In genomic region chr1:99170516-99170915, GRCh38 we compare ENCODE assay signal across 13 cellular contexts.
A peak's percentile ranks its signal among the peaks of the same experiment; 100 is the strongest.
DNase-seq lines count a peak whose midpoint lies in the region; ATAC-seq and TF ChIP-seq lines count a peak whose summit lies in the region.
"Had no signal": no experiment of that assay in that cellular context is flagged by ENCODE, and none has a peak within 500 bp of the region (broad histone marks: within the 10 kb centered on the region; RNA-seq: fewer than 3 reads in every experiment).

No MANE protein-coding gene starts in this region.

- no peaks in the 10 kb centered on the region for H3K9me3 Mint-ChIP-seq in activated T-helper 2 cell treated with anti-CD3 and anti-CD28 coated beads, Interferon-gamma antibody, Interleukin-2, Interleukin-4, amounts not matched to agents 10 μg/mL and 5 μg/mL and 100 μg/mL, durations not matched to agents 14 hours and 24 hours and 36 hours

- peak; percentile 82 for ATAC-seq in GM18868 (IDR thresholded peaks at IDR 0.05; ENCODE audit: unreplicated experiment)
- ATAC-seq in foreskin keratinocyte: peak; percentile 98

- DNase-seq in AG08395 (ENCODE audit: low spot score) (peak; percentile 21), RWPE1 (ENCODE audit: low spot score) (peak; percentile 54), foreskin keratinocyte (peak; percentile 21 to 58), NCI-H2081 (lab: John Stamatoyannopoulos, UW) (no peak), NCI-H1417 (lab: John Stamatoyannopoulos, UW) (no peak)
- no peak for DNase-seq in activated T-helper 2 cell treated with anti-CD3 and anti-CD28 coated beads, Interferon-gamma antibody, Interleukin-2, Interleukin-4, amounts not matched to agents 10 μg/mL and 5 μg/mL and 100 μg/mL, durations not matched to agents 14 hours and 24 hours and 36 hours (ENCODE audit: low spot score)
- DNase-seq in activated naive CD4-positive, alpha-beta T cell treated with Interleukin-2 at 50 U/mL for 16 hours: no peak
- DNase-seq: activated CD4-positive, alpha-beta T cell treated with anti-CD3 and anti-CD28 coated beads for 1 hour; activated naive CD4-positive, alpha-beta T cell; NCI-H69 had no signal

- CTCF ChIA-PET in RWPE1 (lab: Yijun Ruan, JAX): interaction anchor here (0.8 kb wide), 2 partner anchors 26 to 1418 kb away, joined by 3 read pairs; no protein-coding TSS in a partner anchor

- H3K27ac ChIP-seq in RWPE1: no peak overlapping the region
- no peak overlapping the region for H3K27ac ChIP-seq in foreskin keratinocyte
- H3K27ac ChIP-seq: coronary artery had no signal

- H3K27me3 ChIP-seq in foreskin keratinocyte: peaks cover 2% of the 10 kb centered on the region

- H3K4me1 ChIP-seq in foreskin keratinocyte: no peaks in the 10 kb centered on the region

- TF ChIP-seq CTCF in RWPE1 (conservative IDR thresholded peaks at IDR 0.05; ENCODE audit: low read depth) (no peak), foreskin keratinocyte (conservative IDR thresholded peaks at IDR 0.05) (no peak)

- no peak overlapping the region for H3K27ac Mint-ChIP-seq in activated T-helper 2 cell treated with anti-CD3 and anti-CD28 coated beads, Interferon-gamma antibody, Interleukin-2, Interleukin-4, amounts not matched to agents 10 μg/mL and 5 μg/mL and 100 μg/mL, durations not matched to agents 14 hours and 24 hours and 36 hours
- H3K27ac Mint-ChIP-seq: B cell had no signal

- intact Hi-C loops in activated T-helper 2 cell treated with anti-CD3 and anti-CD28 coated beads, Interferon-gamma antibody, Interleukin-2, Interleukin-4, amounts not matched to agents 10 μg/mL and 5 μg/mL and 100 μg/mL, durations not matched to agents 14 hours and 24 hours and 36 hours (cut with micrococcal nuclease): no loop called here

- POLR2A ChIA-PET in RWPE1 (lab: Yijun Ruan, JAX; ENCODE audit: low non-redundant PET): no interaction called here

- no peaks in the 10 kb centered on the region for H3K36me3 Mint-ChIP-seq in activated T-helper 2 cell treated with anti-CD3 and anti-CD28 coated beads, Interferon-gamma antibody, Interleukin-2, Interleukin-4, amounts not matched to agents 10 μg/mL and 5 μg/mL and 100 μg/mL, durations not matched to agents 14 hours and 24 hours and 36 hours (ENCODE audit: low read depth)

- peaks cover 7% of the 10 kb centered on the region for H3K27me3 Mint-ChIP-seq in activated T-helper 2 cell treated with anti-CD3 and anti-CD28 coated beads, Interferon-gamma antibody, Interleukin-2, Interleukin-4, amounts not matched to agents 10 μg/mL and 5 μg/mL and 100 μg/mL, durations not matched to agents 14 hours and 24 hours and 36 hours (ENCODE audit: low read depth)

- H3K4me1 Mint-ChIP-seq in activated T-helper 2 cell treated with anti-CD3 and anti-CD28 coated beads, Interferon-gamma antibody, Interleukin-2, Interleukin-4, amounts not matched to agents 10 μg/mL and 5 μg/mL and 100 μg/mL, durations not matched to agents 14 hours and 24 hours and 36 hours (ENCODE audit: low read depth): peaks cover 2% of the 10 kb centered on the region
- H3K4me1 Mint-ChIP-seq: B cell had no signal

- no peak overlapping the region for H3K4me3 Mint-ChIP-seq in activated T-helper 2 cell treated with anti-CD3 and anti-CD28 coated beads, Interferon-gamma antibody, Interleukin-2, Interleukin-4, amounts not matched to agents 10 μg/mL and 5 μg/mL and 100 μg/mL, durations not matched to agents 14 hours and 24 hours and 36 hours (ENCODE audit: low read depth)
- H3K4me3 Mint-ChIP-seq: B cell had no signal

Comparison
In these comparisons a context has a peak if more than half of its experiments do, and no peak if none do; other contexts are left out.
1. DNase-seq: peak in AG08395 (single experiment), RWPE1 (single experiment) and foreskin keratinocyte (2 of 2); none in NCI-H2081 (0 of 2), NCI-H1417 (0 of 3), activated T-helper 2 cell treated with anti-CD3 and anti-CD28 coated beads, Interferon-gamma antibody, Interleukin-2, Interleukin-4, amounts not matched to agents 10 μg/mL and 5 μg/mL and 100 μg/mL, durations not matched to agents 14 hours and 24 hours and 36 hours (single experiment) and activated naive CD4-positive, alpha-beta T cell treated with Interleukin-2 at 50 U/mL for 16 hours (single experiment).